ENCODE assay signal across 19 cellular contexts in the genomic region with DNA sequence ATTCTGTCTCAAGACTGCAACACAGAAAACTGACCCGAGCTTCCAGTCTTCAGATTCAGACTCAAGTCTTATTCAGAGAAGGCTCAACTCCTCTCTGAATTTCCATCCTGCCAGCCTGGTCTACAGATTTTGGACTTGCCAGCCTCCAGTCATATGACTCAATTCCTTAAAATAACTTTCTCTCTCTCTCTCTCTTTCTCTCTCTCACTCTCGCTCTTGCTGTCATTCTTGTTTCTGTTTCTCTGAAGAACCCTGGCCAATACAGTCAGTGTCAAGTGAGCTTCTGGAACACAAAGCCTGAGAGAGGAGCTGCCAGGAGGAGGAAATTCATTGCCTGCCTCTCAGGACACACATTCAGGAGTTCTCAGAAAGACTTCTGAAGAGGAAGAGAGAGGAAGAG.
DNase-seq lines count a peak whose midpoint lies in the region; ATAC-seq, FAIRE-seq and TF ChIP-seq lines count a peak whose summit lies in the region.
"Had no signal": no experiment of that assay in that cellular context is flagged by ENCODE, and none has a peak within 500 bp of the region (broad histone marks: within the 10 kb centered on the region; RNA-seq: fewer than 3 reads in every experiment).

No MANE protein-coding gene starts in this region.

- H3K27me3 ChIP-seq in gastrocnemius medialis = no peaks in the 10 kb centered on the region
- H3K27me3 ChIP-seq: BLaER1 treated with 17β-estradiol and CSF1 and Interleukin-3, amounts not matched to agents 10 nM and 100 nM; right lobe of liver; testis had no signal

- DNase-seq in GM12892 (ENCODE audit: insufficient read length) (no peak), left lobe of liver (ENCODE audit: low spot score) (no peak), foreskin melanocyte (no peak), gastrocnemius medialis (no peak), NCI-H226 (no peak)
- DNase-seq: HFFc6, KG1, MV-4-11, NCI-H187, right lobe of liver, testis had no signal

- peak; percentile 80 for ATAC-seq in GM19035 (IDR thresholded peaks at IDR 0.05; ENCODE audit: unreplicated experiment)
- peak; percentile 88 for ATAC-seq in HG02610 (IDR thresholded peaks at IDR 0.05; ENCODE audit: unreplicated experiment)
- ATAC-seq in HG03354 (IDR thresholded peaks at IDR 0.05; ENCODE audit: poor library complexity, severe bottlenecking, unreplicated experiment) = peak; percentile 61
- ATAC-seq in left lobe of liver = no peak
- ATAC-seq in gastrocnemius medialis = no peak
- ATAC-seq: activated CD4-positive, CD25-positive, alpha-beta regulatory T cell treated with anti-CD3 and anti-CD28 coated beads, Interleukin-2, amount 50 U/mL, for 24 hours; activated T-helper 17 cell treated with anti-CD3 and anti-CD28 coated beads, Interleukin-2, amount 50 U/mL, for 72 hours; right lobe of liver had no signal

- H3K4me1 ChIP-seq in gastrocnemius medialis = no peaks in the 10 kb centered on the region
- H3K4me1 ChIP-seq: BLaER1 treated with 17β-estradiol and CSF1 and Interleukin-3, amounts not matched to agents 10 nM and 100 nM; right lobe of liver; testis had no signal

- FAIRE-seq in GM12892 (lab: Jason Lieb, UNC) = peak; percentile 5

- no peak overlapping the region for H3K27ac ChIP-seq in gastrocnemius medialis
- H3K27ac ChIP-seq: BLaER1 treated with 17β-estradiol and CSF1 and Interleukin-3, amounts not matched to agents 10 nM and 100 nM; right lobe of liver; RWPE1; testis had no signal

- H3K9me3 ChIP-seq in gastrocnemius medialis = no peaks in the 10 kb centered on the region
- H3K9me3 ChIP-seq: right lobe of liver, testis had no signal

- TF ChIP-seq CTCF in gastrocnemius medialis (IDR thresholded peaks at IDR 0.05 in 4 of 5, conservative IDR thresholded peaks at IDR 0.05 in 1 of 5) = no peak

- intact Hi-C loops in gastrocnemius medialis (cut with DNase I; ENCODE audit: low total_unique reads) = no loop called here

- no peaks in the 10 kb centered on the region for H3K36me3 ChIP-seq in gastrocnemius medialis
- H3K36me3 ChIP-seq: BLaER1 treated with 17β-estradiol and CSF1 and Interleukin-3, amounts not matched to agents 10 nM and 100 nM; right lobe of liver had no signal

- in situ Hi-C loops in gastrocnemius medialis (cut with MboI; ENCODE audit: low sequenced_read_pairs in 4 of 4) = no loop called here

- TF ChIP-seq POLR2A in GM12892 (IDR thresholded peaks at IDR 0.05; ENCODE audit: low read depth, low read length) = no peak
- TF ChIP-seq POLR2A in gastrocnemius medialis (IDR thresholded peaks at IDR 0.05) = no peak

- H3K4me3 ChIP-seq in gastrocnemius medialis = no peak overlapping the region
- H3K4me3 ChIP-seq: BLaER1 treated with 17β-estradiol and CSF1 and Interleukin-3, amounts not matched to agents 10 nM and 100 nM; coronary artery; right lobe of liver; testis had no signal

Comparison
In these comparisons a context has a peak if more than half of its experiments do, and no peak if none do; other contexts are left out.
1. ATAC-seq: peak in GM19035 (single experiment), HG02610 (single experiment) and HG03354 (single experiment); none in left lobe of liver (single experiment) and gastrocnemius medialis (0 of 2).